ENCODE assay signal across 13 cellular contexts in the genomic region with DNA sequence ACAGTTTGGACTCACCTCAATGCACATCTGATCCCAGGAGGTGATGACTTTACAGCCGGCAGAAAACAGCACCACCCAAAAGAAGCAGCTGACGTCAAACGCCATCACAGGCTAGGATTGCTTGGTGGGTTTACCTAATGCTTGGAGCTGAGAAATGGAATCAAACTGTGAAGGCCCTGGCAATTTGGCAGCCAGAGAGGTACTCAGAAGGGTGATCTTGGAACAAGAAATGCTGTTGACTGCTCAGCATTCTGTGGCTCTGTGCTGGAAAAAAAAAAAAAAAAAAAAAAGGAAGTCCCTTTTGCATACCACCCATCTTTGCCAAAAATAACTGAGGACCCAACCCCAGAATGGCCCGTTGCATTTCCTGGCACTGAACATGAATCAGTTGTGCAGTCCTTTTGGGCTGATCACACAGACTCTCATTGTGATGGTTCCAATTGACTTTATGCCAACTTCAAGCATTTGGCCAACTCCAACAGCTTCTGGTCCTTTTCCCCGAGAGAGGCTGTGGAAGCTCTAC. TPM values are rescaled to one million over a fixed set of nuclear protein-coding genes. Genes with fewer than 3 reads are reported as not detected.
DNase-seq lines count a peak whose midpoint lies in the region; ATAC-seq and TF ChIP-seq lines count a peak whose summit lies in the region.
"Had no signal": no experiment of that assay in that cellular context is flagged by ENCODE, and none has a peak within 500 bp of the region (broad histone marks: within the 10 kb centered on the region; RNA-seq: fewer than 3 reads in every experiment).

A gene (minus strand): TSS at position 263 of the 523 bp plus-strand sequence. CDS start 158 bp downstream, at position 105.

- CTCF ChIA-PET in activated CD4-positive, alpha-beta memory T cell treated with anti-CD3 and anti-CD28 coated beads for 36 hours (lab: Charles Lee) = no interaction called here
- CTCF ChIA-PET in activated CD4-positive, alpha-beta memory T cell treated with anti-CD3 and anti-CD28 coated beads, Interleukin-2, amount 10 ng/mL, durations not matched to agents 7 days and 5 days (lab: Charles Lee) = interaction anchor here (2.2 kb wide), 1 partner anchor 30 kb away, joined by 5 read pairs; no protein-coding TSS in a partner anchor

- no peak for TF ChIP-seq EP300 in gastroesophageal sphincter (IDR thresholded peaks at IDR 0.05)

- peak within 1 kb of the TSS; percentile 15 for H3K27ac Mint-ChIP-seq in activated CD4-positive, alpha-beta memory T cell treated with anti-CD3 and anti-CD28 coated beads for 36 hours
- no peak within 1 kb of the TSS for H3K27ac Mint-ChIP-seq in activated CD4-positive, alpha-beta memory T cell treated with anti-CD3 and anti-CD28 coated beads, Interleukin-2, amount 10 ng/mL, durations not matched to agents 7 days and 5 days

- H3K27me3 Mint-ChIP-seq in activated CD4-positive, alpha-beta memory T cell treated with anti-CD3 and anti-CD28 coated beads for 36 hours = no peaks in the 10 kb centered on the region
- no peaks in the 10 kb centered on the region for H3K27me3 Mint-ChIP-seq in activated CD4-positive, alpha-beta memory T cell treated with anti-CD3 and anti-CD28 coated beads, Interleukin-2, amount 10 ng/mL, durations not matched to agents 7 days and 5 days
- H3K27me3 Mint-ChIP-seq: T-cell had no signal

- no peak for TF ChIP-seq CTCF in NB4 (IDR thresholded peaks at IDR 0.05; ENCODE audit: low read depth, low read length)
- no peak for TF ChIP-seq CTCF in gastroesophageal sphincter (IDR thresholded peaks at IDR 0.05)
- no peak for TF ChIP-seq CTCF in omental fat pad (IDR thresholded peaks at IDR 0.05)

- H3K9me3 ChIP-seq in gastroesophageal sphincter (no peaks in the 10 kb centered on the region), subcutaneous abdominal adipose tissue (ENCODE audit: control insufficient read depth in 5 of 5, low read length in 5 of 5) (no peaks in the 10 kb centered on the region)

- H3K9me3 Mint-ChIP-seq in activated CD4-positive, alpha-beta memory T cell treated with anti-CD3 and anti-CD28 coated beads for 36 hours = peaks cover 16% of the 10 kb centered on the region
- H3K9me3 Mint-ChIP-seq in activated CD4-positive, alpha-beta memory T cell treated with anti-CD3 and anti-CD28 coated beads, Interleukin-2, amount 10 ng/mL, durations not matched to agents 7 days and 5 days = peaks cover 20% of the 10 kb centered on the region
- H3K9me3 Mint-ChIP-seq: nephron had no signal

- DNase-seq in activated CD4-positive, alpha-beta memory T cell treated with anti-CD3 and anti-CD28 coated beads for 36 hours = no peak
- no peak for DNase-seq in activated CD4-positive, alpha-beta memory T cell treated with anti-CD3 and anti-CD28 coated beads, Interleukin-2, amount 10 ng/mL, durations not matched to agents 7 days and 5 days
- peak; percentile 28 for DNase-seq in NB4 (ENCODE audit: low read depth)
- no peak for DNase-seq in omental fat pad (ENCODE audit: low spot score)
- DNase-seq in SKM-1 (lab: John Stamatoyannopoulos, UW; ENCODE audit: unreplicated experiment) = no peak
- no peak for DNase-seq in SK-N-DZ (ENCODE audit: low spot score)
- DNase-seq: NCI-H146, T-cell had no signal

- intact Hi-C loops in activated CD4-positive, alpha-beta memory T cell treated with anti-CD3 and anti-CD28 coated beads for 36 hours (cut with micrococcal nuclease) = loop anchor here (1.0 kb wide), 2 partner anchors 8 to 10 kb away; no protein-coding TSS in a partner anchor

- peaks cover 0 to 14% (median 0%) of the 10 kb centered on the region in 3 donors for H3K4me1 ChIP-seq in gastroesophageal sphincter
- peaks cover 0 to 32% (median 8%) of the 10 kb centered on the region in 5 donors for H3K4me1 ChIP-seq in subcutaneous abdominal adipose tissue (ENCODE audit: control insufficient read depth in 5 of 5, insufficient read depth in 5 of 5, low read length in 5 of 5)

- H3K4me3 Mint-ChIP-seq in activated CD4-positive, alpha-beta memory T cell treated with anti-CD3 and anti-CD28 coated beads for 36 hours = no peak within 1 kb of the TSS
- H3K4me3 Mint-ChIP-seq in activated CD4-positive, alpha-beta memory T cell treated with anti-CD3 and anti-CD28 coated beads, Interleukin-2, amount 10 ng/mL, durations not matched to agents 7 days and 5 days = no peak within 1 kb of the TSS
- H3K4me3 Mint-ChIP-seq: nephron had no signal

- 69 to 79% methylated on average over 4 of the region's 5 CpGs for WGBS in gastroesophageal sphincter (ENCODE audit: low coverage in 1 of 2), 2 donors

- ATAC-seq in gastroesophageal sphincter (peak; percentile 36), omental fat pad (ENCODE audit: low FRiP score) (no peak)
- ATAC-seq: T-cell had no signal

- H3K9ac ChIP-seq in subcutaneous abdominal adipose tissue (ENCODE audit: low read length in 5 of 5) = no peak within 1 kb of the TSS

- POLR2A ChIA-PET in activated CD4-positive, alpha-beta memory T cell treated with anti-CD3 and anti-CD28 coated beads for 36 hours (lab: Charles Lee) = interaction anchor here (0.5 kb wide), 1 partner anchor 29 kb away, joined by 4 read pairs; no protein-coding TSS in a partner anchor
- POLR2A ChIA-PET in activated CD4-positive, alpha-beta memory T cell treated with anti-CD3 and anti-CD28 coated beads, Interleukin-2, amount 10 ng/mL, durations not matched to agents 7 days and 5 days (lab: Charles Lee) = interaction anchor here (1.0 to 2.4 kb wide), 3 partner anchors 11 to 32 kb away, joined by 4 to 10 read pairs (median 4); no protein-coding TSS in a partner anchor

- H3K27me3 ChIP-seq in gastroesophageal sphincter (no peaks in the 10 kb centered on the region), subcutaneous abdominal adipose tissue (ENCODE audit: control insufficient read depth in 5 of 5, insufficient read depth in 4 of 5, low read length in 5 of 5) (no peaks in the 10 kb centered on the region)

- peaks cover 8% of the 10 kb centered on the region for H3K36me3 Mint-ChIP-seq in activated CD4-positive, alpha-beta memory T cell treated with anti-CD3 and anti-CD28 coated beads for 36 hours
- peaks cover 33% of the 10 kb centered on the region for H3K36me3 Mint-ChIP-seq in activated CD4-positive, alpha-beta memory T cell treated with anti-CD3 and anti-CD28 coated beads, Interleukin-2, amount 10 ng/mL, durations not matched to agents 7 days and 5 days (ENCODE audit: low read depth)

- TF ChIP-seq POLR2A in NB4 (IDR thresholded peaks at IDR 0.05; ENCODE audit: extremely low read depth, insufficient read length) (no peak), gastroesophageal sphincter (IDR thresholded peaks at IDR 0.05) (no peak)

- H3K27ac ChIP-seq in gastroesophageal sphincter (no peak within 1 kb of the TSS), subcutaneous abdominal adipose tissue (ENCODE audit: low read depth, low read length) (peak within 1 kb of the TSS; percentile 8)

- no peak within 1 kb of the TSS for H3K4me3 ChIP-seq in NB4 (ENCODE audit: low read depth, low read length)
- H3K4me3 ChIP-seq in gastroesophageal sphincter = no peak within 1 kb of the TSS
- peak within 1 kb of the TSS in 2 of 5 donors; percentile 12 to 29 for H3K4me3 ChIP-seq in subcutaneous abdominal adipose tissue (ENCODE audit: low read depth in 1 of 5, low read length in 5 of 5)

- no peaks in the 10 kb centered on the region for H3K36me3 ChIP-seq in gastroesophageal sphincter
- H3K36me3 ChIP-seq in subcutaneous abdominal adipose tissue (ENCODE audit: control insufficient read depth in 5 of 5, insufficient read depth in 5 of 5, low read length in 5 of 5) = no peaks in the 10 kb centered on the region

- H3K4me1 Mint-ChIP-seq in activated CD4-positive, alpha-beta memory T cell treated with anti-CD3 and anti-CD28 coated beads for 36 hours (ENCODE audit: low read depth) = peaks cover 33% of the 10 kb centered on the region
- peaks cover 49% of the 10 kb centered on the region for H3K4me1 Mint-ChIP-seq in activated CD4-positive, alpha-beta memory T cell treated with anti-CD3 and anti-CD28 coated beads, Interleukin-2, amount 10 ng/mL, durations not matched to agents 7 days and 5 days

RNA-seq across cellular contexts. Expression of the gene that starts here (rescaled TPM):
- under 1 TPM; 0.07 to 0.21 TPM for total RNA-seq in activated CD4-positive, alpha-beta memory T cell treated with anti-CD3 and anti-CD28 coated beads for 36 hours
- total RNA-seq in activated CD4-positive, alpha-beta memory T cell treated with anti-CD3 and anti-CD28 coated beads, Interleukin-2, amount 10 ng/mL, durations not matched to agents 7 days and 5 days = under 1 TPM; 0.75 to 0.88 TPM
- total RNA-seq in gastroesophageal sphincter (1 to 10 TPM in 2 of 4 donors, under 1 TPM in 1, not detected in 1; 0.27 to 2.2 (median 1.2) TPM), omental fat pad (1 to 10 TPM; 1.2 to 9.2 (median 2.5) TPM)
- not detected in 2 replicates for polyA plus RNA-seq in SK-N-DZ (2014; cell fraction: cytosol; rRNA removed)
- not detected in 2 replicates for polyA plus RNA-seq in SK-N-DZ (2014; cell fraction: nucleus; rRNA removed)
- total RNA-seq: activated naive CD4-positive, alpha-beta T cell treated with anti-CD3 and anti-CD28 coated beads, Interleukin-2, amount 50 U/mL, for 72 hours; epithelial cell of proximal tubule had no signal
